In the genomic region with DNA sequence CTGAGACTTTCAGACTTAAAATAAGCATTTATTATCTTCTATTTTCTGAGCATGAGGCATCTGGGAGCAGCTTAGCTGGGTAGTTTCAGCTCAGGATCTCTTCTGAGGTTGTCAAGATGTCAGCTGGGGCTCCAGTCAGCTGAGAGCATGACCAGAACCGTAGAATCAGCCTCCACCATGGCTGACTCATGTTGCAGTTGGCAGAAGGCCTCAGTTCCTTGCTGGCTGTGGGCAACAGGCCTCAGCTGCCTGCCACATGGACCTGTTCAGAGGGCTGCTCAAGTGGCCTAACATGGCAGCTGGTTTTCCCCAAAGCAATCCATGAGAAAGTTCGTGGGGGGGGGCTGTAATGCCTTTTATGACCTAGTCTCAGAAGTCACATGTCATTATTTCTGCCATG, we compare ENCODE assay signal across 10 cellular contexts.
DNase-seq lines count a peak whose midpoint lies in the region; ATAC-seq and TF ChIP-seq lines count a peak whose summit lies in the region.
"Had no signal": no experiment of that assay in that cellular context is flagged by ENCODE, and none has a peak within 500 bp of the region (broad histone marks: within the 10 kb centered on the region; RNA-seq: fewer than 3 reads in every experiment).

No MANE protein-coding gene starts in this region.

- DNase-seq in ACHN (peak; percentile 65), HFF-Myc (ENCODE audit: extremely low read depth, low read depth) (peak; percentile 86), astrocyte of the cerebellum (ENCODE audit: low read depth) (peak; percentile 86), iris pigment epithelial cell (ENCODE audit: low read depth) (peak; percentile 91), midbrain (lab: John Stamatoyannopoulos, UW) (no peak), Ammon's horn (ENCODE audit: low spot score) (no peak)
- DNase-seq in activated naive CD4-positive, alpha-beta T cell treated with anti-CD3 and anti-CD28 coated beads for 36 hours, result no peak
- DNase-seq: effector CD4-positive, alpha-beta T cell; SW 1271 had no signal

- in situ Hi-C loops in ACHN (cut with HindIII; ENCODE audit: low pct_ligation_motif_present, low pct_unique_long_range_greater_than_20kb, low sequenced_read_pairs), result no loop called here
- in situ Hi-C loops in astrocyte of the cerebellum (cut with HindIII; ENCODE audit: low sequenced_read_pairs), result no loop called here

- H3K4me1 Mint-ChIP-seq in activated naive CD4-positive, alpha-beta T cell treated with anti-CD3 and anti-CD28 coated beads for 36 hours (ENCODE audit: low read depth), result peaks cover 2% of the 10 kb centered on the region

- no peak overlapping the region for H3K4me3 Mint-ChIP-seq in activated naive CD4-positive, alpha-beta T cell treated with anti-CD3 and anti-CD28 coated beads for 36 hours

- peaks cover 5% of the 10 kb centered on the region for H3K27me3 Mint-ChIP-seq in activated naive CD4-positive, alpha-beta T cell treated with anti-CD3 and anti-CD28 coated beads for 36 hours (ENCODE audit: low read depth)

- no peaks in the 10 kb centered on the region for H3K9me3 Mint-ChIP-seq in activated naive CD4-positive, alpha-beta T cell treated with anti-CD3 and anti-CD28 coated beads for 36 hours

- H3K36me3 Mint-ChIP-seq in activated naive CD4-positive, alpha-beta T cell treated with anti-CD3 and anti-CD28 coated beads for 36 hours (ENCODE audit: low read depth), result no peaks in the 10 kb centered on the region

- H3K4me3 ChIP-seq in HFF-Myc (replicated peaks; ENCODE audit: low read depth, low read length) (no peak overlapping the region), astrocyte of the cerebellum (ENCODE audit: low read depth, low read length) (no peak overlapping the region)

- intact Hi-C loops in activated naive CD4-positive, alpha-beta T cell treated with anti-CD3 and anti-CD28 coated beads for 36 hours (cut with micrococcal nuclease), result no loop called here

- TF ChIP-seq CTCF in HFF-Myc (IDR thresholded peaks at IDR 0.05; ENCODE audit: low read depth, low read length, missing control alignments) (no peak), astrocyte of the cerebellum (IDR thresholded peaks at IDR 0.05; ENCODE audit: low read depth, low read length, missing control alignments) (no peak)

- CTCF ChIA-PET in activated naive CD4-positive, alpha-beta T cell treated with anti-CD3 and anti-CD28 coated beads for 36 hours (lab: Charles Lee), result interaction anchor here (0.5 to 0.6 kb wide), 2 partner anchors 53 to 524 kb away, joined by 3 read pairs; no protein-coding TSS in a partner anchor

- H3K27ac Mint-ChIP-seq in activated naive CD4-positive, alpha-beta T cell treated with anti-CD3 and anti-CD28 coated beads for 36 hours, result no peak overlapping the region

- no peak for ATAC-seq in HG02678 (IDR thresholded peaks at IDR 0.05; ENCODE audit: unreplicated experiment)

Comparison
In these comparisons a context has a peak if more than half of its experiments do, and no peak if none do; other contexts are left out.
1. DNase-seq: peak in ACHN (single experiment), HFF-Myc (single experiment), astrocyte of the cerebellum (single experiment) and iris pigment epithelial cell (single experiment); none in activated naive CD4-positive, alpha-beta T cell treated with anti-CD3 and anti-CD28 coated beads for 36 hours (single experiment), midbrain (single experiment) and Ammon's horn (single experiment).